ENCODE assay signal across 27 cellular contexts in the genomic region with DNA sequence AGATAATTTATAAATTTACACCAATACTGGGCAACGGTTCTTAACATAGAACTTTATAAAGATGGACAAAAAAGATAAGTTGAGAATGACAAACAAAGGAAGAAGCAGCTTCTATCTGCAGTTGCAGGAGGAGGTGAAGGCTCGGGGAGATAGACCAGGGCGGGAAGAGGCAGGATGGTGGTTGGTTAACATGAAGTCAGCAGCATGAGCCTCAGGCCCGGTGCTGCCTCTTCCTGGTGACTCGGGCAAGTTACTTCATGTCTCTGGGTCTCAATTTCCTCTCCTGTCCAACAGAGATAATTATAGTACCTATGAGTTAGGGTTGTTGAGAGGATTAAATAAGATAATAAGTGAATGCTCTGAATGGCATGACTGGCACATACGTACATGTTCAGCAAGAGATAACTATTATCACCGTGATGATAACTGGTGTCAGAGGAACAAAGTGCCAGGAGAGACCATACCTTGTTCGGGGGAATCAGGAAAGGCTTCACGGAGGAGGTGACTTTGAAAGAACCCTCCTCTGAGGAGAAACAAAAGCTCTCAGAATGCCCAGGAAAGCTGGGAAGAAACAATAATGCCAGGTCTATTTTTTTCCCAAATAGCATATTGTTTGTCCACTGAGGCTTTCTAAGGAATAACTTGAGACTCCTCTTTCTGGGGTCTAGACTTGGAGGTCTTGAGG. TPM values are rescaled to one million over a fixed set of nuclear protein-coding genes. Genes with fewer than 3 reads are reported as not detected.
DNase-seq lines count a peak whose midpoint lies in the region; TF ChIP-seq lines count a peak whose summit lies in the region.
"Had no signal": no experiment of that assay in that cellular context is flagged by ENCODE, and none has a peak within 500 bp of the region (broad histone marks: within the 10 kb centered on the region; RNA-seq: fewer than 3 reads in every experiment).

No MANE protein-coding gene starts in this region.

- no peak overlapping the region for H4K8ac ChIP-seq in mesendoderm (ENCODE audit: low read depth, low read length)

- no peak overlapping the region for H3K4me3 Mint-ChIP-seq in activated CD4-positive, alpha-beta memory T cell treated with anti-CD3 and anti-CD28 coated beads for 36 hours
- no peak overlapping the region for H3K4me3 Mint-ChIP-seq in activated CD4-positive, alpha-beta memory T cell treated with anti-CD3 and anti-CD28 coated beads, Interleukin-2, amount 10 ng/mL, durations not matched to agents 7 days and 5 days
- H3K4me3 Mint-ChIP-seq in endothelial cell (ENCODE audit: unreplicated experiment), result peak overlapping the region; percentile 63
- H3K4me3 Mint-ChIP-seq: endodermal cell; immature natural killer cell; T-helper 2 cell treated with Interferon-gamma antibody and Interleukin-4, amounts not matched to agents 5 μg/mL and 100 μg/mL, for 36 hours had no signal

- H3K27me3 Mint-ChIP-seq in activated CD4-positive, alpha-beta memory T cell treated with anti-CD3 and anti-CD28 coated beads for 36 hours, result peaks cover 14% of the 10 kb centered on the region
- H3K27me3 Mint-ChIP-seq in activated CD4-positive, alpha-beta memory T cell treated with anti-CD3 and anti-CD28 coated beads, Interleukin-2, amount 10 ng/mL, durations not matched to agents 7 days and 5 days, result peaks cover 14% of the 10 kb centered on the region
- H3K27me3 Mint-ChIP-seq in endothelial cell (ENCODE audit: unreplicated experiment), result peaks cover 8% of the 10 kb centered on the region

- H3K27me3 ChIP-seq in stomach (peaks cover 0 to 31% (median 7%) of the 10 kb centered on the region in 3 donors), mesendoderm (ENCODE audit: insufficient read depth, low read length, poor library complexity) (no peaks in the 10 kb centered on the region)
- H3K27me3 ChIP-seq: brain microvascular endothelial cell had no signal

- no peaks in the 10 kb centered on the region for H3K79me2 ChIP-seq in OCI-LY7 (ENCODE audit: insufficient read depth, low read depth, low read length)
- H3K79me2 ChIP-seq in mesendoderm (ENCODE audit: control insufficient read depth, insufficient read depth, low read length), result no peaks in the 10 kb centered on the region

- no peak overlapping the region for H2BK5ac ChIP-seq in mesendoderm (ENCODE audit: low read length)

- H3K4me3 ChIP-seq in OCI-LY7 (ENCODE audit: low read depth, low read length, poor library complexity, severe bottlenecking), result no peak overlapping the region
- no peak overlapping the region for H3K4me3 ChIP-seq in stomach
- no peak overlapping the region for H3K4me3 ChIP-seq in mesendoderm (ENCODE audit: low read length)
- H3K4me3 ChIP-seq: colonic mucosa, SJCRH30, upper lobe of right lung had no signal

- no peak overlapping the region for H3K23ac ChIP-seq in mesendoderm (ENCODE audit: low read length)

- peaks cover 3% of the 10 kb centered on the region for H3K4me1 Mint-ChIP-seq in activated CD4-positive, alpha-beta memory T cell treated with anti-CD3 and anti-CD28 coated beads for 36 hours (ENCODE audit: low read depth)
- peaks cover 5% of the 10 kb centered on the region for H3K4me1 Mint-ChIP-seq in activated CD4-positive, alpha-beta memory T cell treated with anti-CD3 and anti-CD28 coated beads, Interleukin-2, amount 10 ng/mL, durations not matched to agents 7 days and 5 days
- H3K4me1 Mint-ChIP-seq in endothelial cell (ENCODE audit: unreplicated experiment), result peaks cover 11% of the 10 kb centered on the region

- H3K27ac ChIP-seq in OCI-LY7 (ENCODE audit: low read depth, low read length, poor library complexity, severe bottlenecking), result no peak overlapping the region
- H3K27ac ChIP-seq in stomach, result no peak overlapping the region
- H3K27ac ChIP-seq in mesendoderm (ENCODE audit: low read depth, low read length), result no peak overlapping the region
- H3K27ac ChIP-seq: brain microvascular endothelial cell, colonic mucosa, neutrophil, SJCRH30, upper lobe of right lung had no signal

- no peak overlapping the region for H2BK15ac ChIP-seq in mesendoderm (replicated peaks; ENCODE audit: low read depth)

- H3K79me1 ChIP-seq in mesendoderm (ENCODE audit: low read length), result no peaks in the 10 kb centered on the region

- no peak overlapping the region for H2AFZ ChIP-seq in OCI-LY7 (ENCODE audit: low read length)

- no peaks in the 10 kb centered on the region for H4K20me1 ChIP-seq in OCI-LY7 (ENCODE audit: insufficient read depth, low read length)

- H3K27ac Mint-ChIP-seq in activated CD4-positive, alpha-beta memory T cell treated with anti-CD3 and anti-CD28 coated beads for 36 hours, result no peak overlapping the region
- H3K27ac Mint-ChIP-seq in activated CD4-positive, alpha-beta memory T cell treated with anti-CD3 and anti-CD28 coated beads, Interleukin-2, amount 10 ng/mL, durations not matched to agents 7 days and 5 days, result no peak overlapping the region
- H3K27ac Mint-ChIP-seq in endothelial cell (ENCODE audit: unreplicated experiment), result peak overlapping the region; percentile 63
- H3K27ac Mint-ChIP-seq: endodermal cell; immature natural killer cell; T-helper 2 cell treated with Interferon-gamma antibody and Interleukin-4, amounts not matched to agents 5 μg/mL and 100 μg/mL, for 36 hours had no signal

- H3K9me3 ChIP-seq in OCI-LY7 (ENCODE audit: low read length), result no peaks in the 10 kb centered on the region
- H3K9me3 ChIP-seq in stomach, result no peaks in the 10 kb centered on the region
- H3K9me3 ChIP-seq: colonic mucosa, neutrophil, SJCRH30, upper lobe of right lung had no signal

- peaks cover 12% of the 10 kb centered on the region for H3K4me1 ChIP-seq in OCI-LY7 (ENCODE audit: insufficient read depth, low read length, poor library complexity, severe bottlenecking)
- H3K4me1 ChIP-seq in stomach, result peaks cover 10 to 19% (median 13%) of the 10 kb centered on the region in 4 donors
- H3K4me1 ChIP-seq in mesendoderm (ENCODE audit: control insufficient read depth, low read depth, low read length), result peaks cover 3% of the 10 kb centered on the region
- H3K4me1 ChIP-seq: colonic mucosa, SJCRH30, upper lobe of right lung had no signal

- H2BK120ac ChIP-seq in mesendoderm (ENCODE audit: low read depth, low read length), result no peak overlapping the region

- 80 to 89% (median 85%) methylated on average over 9 of the region's 9 CpGs for WGBS in stomach, 5 donors
- no CpG with 5 or more reads among the region's 9 CpGs for WGBS in mesendoderm (ENCODE audit: extremely low coverage, insufficient coverage, low lambda C conversion rate)

- no peak overlapping the region for H3K9ac ChIP-seq in mesendoderm (ENCODE audit: low read length)

- H3K9me3 Mint-ChIP-seq in activated CD4-positive, alpha-beta memory T cell treated with anti-CD3 and anti-CD28 coated beads for 36 hours, result no peaks in the 10 kb centered on the region
- no peaks in the 10 kb centered on the region for H3K9me3 Mint-ChIP-seq in activated CD4-positive, alpha-beta memory T cell treated with anti-CD3 and anti-CD28 coated beads, Interleukin-2, amount 10 ng/mL, durations not matched to agents 7 days and 5 days
- no peaks in the 10 kb centered on the region for H3K9me3 Mint-ChIP-seq in endothelial cell (ENCODE audit: unreplicated experiment)
- H3K9me3 Mint-ChIP-seq: endodermal cell; immature natural killer cell; T-helper 2 cell treated with Interferon-gamma antibody and Interleukin-4, amounts not matched to agents 5 μg/mL and 100 μg/mL, for 36 hours had no signal

- no peak overlapping the region for H2AK5ac ChIP-seq in mesendoderm (ENCODE audit: low read length)

- H3K36me3 Mint-ChIP-seq in activated CD4-positive, alpha-beta memory T cell treated with anti-CD3 and anti-CD28 coated beads for 36 hours, result no peaks in the 10 kb centered on the region
- H3K36me3 Mint-ChIP-seq in activated CD4-positive, alpha-beta memory T cell treated with anti-CD3 and anti-CD28 coated beads, Interleukin-2, amount 10 ng/mL, durations not matched to agents 7 days and 5 days (ENCODE audit: low read depth), result no peaks in the 10 kb centered on the region
- H3K36me3 Mint-ChIP-seq in endothelial cell (ENCODE audit: low read depth, unreplicated experiment), result no peaks in the 10 kb centered on the region
- H3K36me3 Mint-ChIP-seq: immature natural killer cell had no signal

- no peak overlapping the region for H3K18ac ChIP-seq in mesendoderm (ENCODE audit: low read length)

- H3K4ac ChIP-seq in mesendoderm (ENCODE audit: low read depth, low read length), result no peak overlapping the region

- CTCF ChIA-PET in activated CD4-positive, alpha-beta memory T cell treated with anti-CD3 and anti-CD28 coated beads for 36 hours (lab: Charles Lee), result interaction anchor here (0.6 kb wide), 1 partner anchor 139 kb away, joined by 3 read pairs; no protein-coding TSS in a partner anchor
- CTCF ChIA-PET in activated CD4-positive, alpha-beta memory T cell treated with anti-CD3 and anti-CD28 coated beads, Interleukin-2, amount 10 ng/mL, durations not matched to agents 7 days and 5 days (lab: Charles Lee), result interaction anchor here (1.1 to 1.7 kb wide), 3 partner anchors 21 to 32 kb away, joined by 3 to 5 read pairs (median 4); no protein-coding TSS in a partner anchor
- CTCF ChIA-PET in OCI-LY7 (lab: Charles Lee; ENCODE audit: unreplicated experiment), result no interaction called here

- H3K4me2 ChIP-seq in OCI-LY7 (ENCODE audit: low read length), result no peak overlapping the region
- H3K4me2 ChIP-seq in mesendoderm (ENCODE audit: low read length), result no peak overlapping the region

- no TSS peak for BruUV-seq in OCI-LY7 (replicated peaks; lab: Mats Ljungman, UMichigan)

- H3K9me2 ChIP-seq in OCI-LY7 (ENCODE audit: insufficient read depth, low read length), result no peaks in the 10 kb centered on the region

- intact Hi-C loops in activated CD4-positive, alpha-beta memory T cell treated with anti-CD3 and anti-CD28 coated beads for 36 hours (cut with micrococcal nuclease), result no loop called here
- intact Hi-C loops in OCI-LY7 (cut with micrococcal nuclease; ENCODE audit: unreplicated experiment), result no loop called here
- intact Hi-C loops in stomach (cut with DNase I; ENCODE audit: low total_unique reads), result no loop called here

- H3K36me3 ChIP-seq in OCI-LY7 (ENCODE audit: insufficient read depth, low read length), result no peaks in the 10 kb centered on the region
- H3K36me3 ChIP-seq in stomach, result no peaks in the 10 kb centered on the region
- H3K36me3 ChIP-seq in mesendoderm (ENCODE audit: control insufficient read depth, insufficient read depth, low read length), result no peaks in the 10 kb centered on the region
- H3K36me3 ChIP-seq: brain microvascular endothelial cell, colonic mucosa, neutrophil, SJCRH30, upper lobe of right lung had no signal

- TF ChIP-seq CTCF in OCI-LY7 (conservative IDR thresholded peaks at IDR 0.05; ENCODE audit: low read length), result no peak
- TF ChIP-seq CTCF in endothelial cell (IDR thresholded peaks at IDR 0.05; ENCODE audit: unreplicated experiment), result no peak
- no peak for TF ChIP-seq CTCF in stomach (IDR thresholded peaks at IDR 0.05)

- peak; percentile 5 for DNase-seq in activated CD4-positive, alpha-beta memory T cell treated with anti-CD3 and anti-CD28 coated beads for 36 hours
- no peak for DNase-seq in activated CD4-positive, alpha-beta memory T cell treated with anti-CD3 and anti-CD28 coated beads, Interleukin-2, amount 10 ng/mL, durations not matched to agents 7 days and 5 days
- peak; percentile 14 for DNase-seq in OCI-LY7 (ENCODE audit: low spot score)
- no peak for DNase-seq in endothelial cell (ENCODE audit: low spot score)
- DNase-seq in stomach, result peak; percentile 10
- DNase-seq in ureter (ENCODE audit: low spot score), result no peak
- no peak for DNase-seq in stimulated activated CD4-positive, alpha-beta T cell treated with anti-CD3 and anti-CD28 coated beads, Interleukin-4, amount 100 ng/mL, for 1 hour
- no peak for DNase-seq in mesendoderm
- DNase-seq: activated CD4-positive, CD25-positive, alpha-beta regulatory T cell treated with anti-CD3 and anti-CD28 coated beads, Interleukin-2, amount 50 U/mL, for 72 hours; brain microvascular endothelial cell; C1 segment of cervical spinal cord; Calu3; colonic mucosa; EL; immature natural killer cell; NCI-H1694 treated with DMSO at 0.1 percent for 48 hours; NCI-H774; PC-3; SJCRH30; stimulated activated CD4-positive, alpha-beta T cell treated with anti-CD3 and anti-CD28 coated beads, Interleukin-4, amount 100 ng/mL, for 24 hours had no signal

- H4K5ac ChIP-seq in mesendoderm (ENCODE audit: low read length), result no peak overlapping the region

- TF ChIP-seq EP300 in stomach (IDR thresholded peaks at IDR 0.05), result no peak

- POLR2A ChIA-PET in activated CD4-positive, alpha-beta memory T cell treated with anti-CD3 and anti-CD28 coated beads for 36 hours (lab: Charles Lee), result no interaction called here
- POLR2A ChIA-PET in activated CD4-positive, alpha-beta memory T cell treated with anti-CD3 and anti-CD28 coated beads, Interleukin-2, amount 10 ng/mL, durations not matched to agents 7 days and 5 days (lab: Charles Lee), result no interaction called here
- POLR2A ChIA-PET in OCI-LY7 (lab: Charles Lee), result interaction anchor here (1.1 kb wide), 1 partner anchor 26 kb away, joined by 3 read pairs; no protein-coding TSS in a partner anchor

- no peak overlapping the region for H3K56ac ChIP-seq in mesendoderm (ENCODE audit: low read length)

- TF ChIP-seq POLR2A in stomach (IDR thresholded peaks at IDR 0.05), result no peak

RNA-seq across cellular contexts. Expression of a gene that starts 4.4 kb away (rescaled TPM):
- under 1 TPM; 0.69 to 0.73 TPM for total RNA-seq in activated CD4-positive, alpha-beta memory T cell treated with anti-CD3 and anti-CD28 coated beads for 36 hours
- total RNA-seq in activated CD4-positive, alpha-beta memory T cell treated with anti-CD3 and anti-CD28 coated beads, Interleukin-2, amount 10 ng/mL, durations not matched to agents 7 days and 5 days, result under 1 TPM; 0.20 to 0.65 TPM
- total RNA-seq in OCI-LY7 (2014; rRNA removed; shearing (Covaris generic)), result 0.03 and 0.10 TPM in 2 replicates
- total RNA-seq in OCI-LY7 (2022) (not detected in 2 replicates), endothelial cell (ENCODE audit: unreplicated experiment) (0.31 TPM), stomach (10 to 100 TPM in 3 of 5 donors, 1 to 10 TPM in 1, under 1 TPM in 1; under 0.01 to 91.9 (median 16.3) TPM), ureter (29.5 TPM)
- polyA plus RNA-seq in stomach, result 1 to 10 TPM; 1.8 to 7.7 (median 4.7) TPM
- polyA plus RNA-seq in mesendoderm (2013, experiment 1 of 2), result 5.8 TPM
- 6.7 TPM for polyA plus RNA-seq in mesendoderm (2013, experiment 2 of 2)
- total RNA-seq: SJCRH30 had no signal

RNA-seq across cellular contexts. Expression of a gene that starts 39.6 kb away (rescaled TPM):
- total RNA-seq in activated CD4-positive, alpha-beta memory T cell treated with anti-CD3 and anti-CD28 coated beads for 36 hours, result not detected
- total RNA-seq in activated CD4-positive, alpha-beta memory T cell treated with anti-CD3 and anti-CD28 coated beads, Interleukin-2, amount 10 ng/mL, durations not matched to agents 7 days and 5 days, result not detected
- not detected in 2 replicates for total RNA-seq in OCI-LY7 (2014; rRNA removed; shearing (Covaris generic))
- total RNA-seq in OCI-LY7 (2022), result not detected in 2 replicates
- not detected for total RNA-seq in endothelial cell (ENCODE audit: unreplicated experiment)
- under 1 TPM in 1 of 5 donors, not detected in 4; 0.37 TPM for total RNA-seq in stomach
- polyA plus RNA-seq in stomach, result not detected
- not detected for total RNA-seq in ureter
- polyA plus RNA-seq in mesendoderm (2013, experiment 1 of 2), result 0.04 TPM
- 0.06 TPM for polyA plus RNA-seq in mesendoderm (2013, experiment 2 of 2)
- total RNA-seq: Calu3, colonic mucosa, endodermal cell, fibroblast of villous mesenchyme, liver, M059J, upper lobe of right lung had no signal
- polyA plus RNA-seq: immature natural killer cell, liver had no signal

Comparison
In these comparisons a context has a peak if more than half of its experiments do, and no peak if none do; other contexts are left out.
1. DNase-seq: peak in activated CD4-positive, alpha-beta memory T cell treated with anti-CD3 and anti-CD28 coated beads for 36 hours (single experiment), OCI-LY7 (single experiment) and stomach (single experiment); none in activated CD4-positive, alpha-beta memory T cell treated with anti-CD3 and anti-CD28 coated beads, Interleukin-2, amount 10 ng/mL, durations not matched to agents 7 days and 5 days (single experiment), endothelial cell (single experiment), ureter (single experiment), stimulated activated CD4-positive, alpha-beta T cell treated with anti-CD3 and anti-CD28 coated beads, Interleukin-4, amount 100 ng/mL, for 1 hour (single experiment) and mesendoderm (single experiment).